In genomic region chr1:57704231-57704630, GRCh38 we compare ENCODE assay signal across 31 cellular contexts.
DNase-seq lines count a peak whose midpoint lies in the region; TF ChIP-seq lines count a peak whose summit lies in the region.
"Had no signal": no experiment of that assay in that cellular context is flagged by ENCODE, and none has a peak within 500 bp of the region (broad histone marks: within the 10 kb centered on the region; RNA-seq: fewer than 3 reads in every experiment).

No MANE protein-coding gene starts in this region.

- POLR2A ChIA-PET in A673 (lab: Charles Lee; ENCODE audit: low non-redundant PET): interaction anchor here (0.6 to 2.2 kb wide), 4 partner anchors 281 to 489 kb away, joined by 3 to 8 read pairs (median 4); partner anchors contain the start of gene DAB1

- CTCF ChIA-PET in A673 (lab: Charles Lee): interaction anchor here (0.6 to 1.4 kb wide), 4 partner anchors 81 to 948 kb away, joined by 3 to 6 read pairs (median 3); partner anchors contain the start of gene DAB1

- BruUV-seq in A673 (replicated peaks; lab: Mats Ljungman, UMichigan): no TSS peak

- peaks cover 63% of the 10 kb centered on the region for H3K4me1 ChIP-seq in A673 (ENCODE audit: insufficient read depth, low read length, poor library complexity, severe bottlenecking)
- H3K4me1 ChIP-seq: A549, BE2C, Caco-2 had no signal

- peak overlapping the region; percentile 98 for H3K27ac ChIP-seq in A673 (ENCODE audit: low read depth, low read length, poor library complexity, severe bottlenecking)
- H3K27ac ChIP-seq: 22Rv1; A549; BLaER1; BLaER1 treated with 17β-estradiol and CSF1 and Interleukin-3, amounts not matched to agents 10 nM and 100 nM; C4-2B had no signal

- DNase-seq in NCI-H1105 treated with DMSO at 0.1 percent for 48 hours (lab: John Stamatoyannopoulos, UW): peak; percentile 21
- DNase-seq in NCI-H1105 (lab: John Stamatoyannopoulos, UW): no peak
- peak; percentile 95 for DNase-seq in A673 (ENCODE audit: low spot score)
- DNase-seq in iPS-NIHi7 (ENCODE audit: extremely low spot score): peak; percentile 0
- no peak for DNase-seq in HCEC 1CT
- DNase-seq in kidney tubule cell (ENCODE audit: low spot score): no peak
- DNase-seq: 8988T; ACHN; AML-193; BE2C; C1 segment of cervical spinal cord; Caco-2; Calu3; CD4-positive, alpha-beta memory T cell; CD4-positive, alpha-beta T cell; CD4-positive, CD25-positive, alpha-beta regulatory T cell; CD8-positive, alpha-beta memory T cell; CD8-positive, alpha-beta T cell; COR-L47; DMS 273 treated with DMSO at 0.1 percent for 48 hours; DMS153; DMS53; DMS79; DMS79 treated with DMSO at 0.1 percent for 48 hours; DND-41; EL had no signal

- intact Hi-C loops in A673 (cut with micrococcal nuclease; ENCODE audit: unreplicated experiment): loop anchor here (1.0 to 10.0 kb wide), 6 partner anchors 79 to 871 kb away; partner anchors contain the start of gene DAB1

- TF ChIP-seq CTCF in A673 (conservative IDR thresholded peaks at IDR 0.05; ENCODE audit: low read depth, low read length): no peak

- no peak overlapping the region for H3K4me3 ChIP-seq in A673 (ENCODE audit: low read depth, low read length, poor library complexity, severe bottlenecking)
- H3K4me3 ChIP-seq: A549; BLaER1; BLaER1 treated with 17β-estradiol and CSF1 and Interleukin-3, amounts not matched to agents 10 nM and 100 nM had no signal

- H3K9me3 ChIP-seq in A673 (ENCODE audit: low read depth, low read length, poor library complexity, severe bottlenecking): no peaks in the 10 kb centered on the region
- H3K9me3 ChIP-seq: A549, BE2C, Caco-2 had no signal

- H3K27me3 ChIP-seq in A673 (replicated peaks; ENCODE audit: insufficient read depth, low read depth, low read length, poor library complexity): no peaks in the 10 kb centered on the region
- H3K27me3 ChIP-seq: BE2C; BLaER1; BLaER1 treated with 17β-estradiol and CSF1 and Interleukin-3, amounts not matched to agents 10 nM and 100 nM had no signal

- no peaks in the 10 kb centered on the region for H3K36me3 ChIP-seq in A673 (ENCODE audit: insufficient read depth, low read length, poor library complexity, severe bottlenecking)
- H3K36me3 ChIP-seq: BE2C; BLaER1; BLaER1 treated with 17β-estradiol and CSF1 and Interleukin-3, amounts not matched to agents 10 nM and 100 nM had no signal

Comparison
In these comparisons a context has a peak if more than half of its experiments do, and no peak if none do; other contexts are left out.
1. DNase-seq: peak in NCI-H1105 treated with DMSO at 0.1 percent for 48 hours (single experiment), A673 (single experiment) and iPS-NIHi7 (single experiment); none in NCI-H1105 (single experiment), HCEC 1CT (single experiment) and kidney tubule cell (single experiment).